In the genomic region with DNA sequence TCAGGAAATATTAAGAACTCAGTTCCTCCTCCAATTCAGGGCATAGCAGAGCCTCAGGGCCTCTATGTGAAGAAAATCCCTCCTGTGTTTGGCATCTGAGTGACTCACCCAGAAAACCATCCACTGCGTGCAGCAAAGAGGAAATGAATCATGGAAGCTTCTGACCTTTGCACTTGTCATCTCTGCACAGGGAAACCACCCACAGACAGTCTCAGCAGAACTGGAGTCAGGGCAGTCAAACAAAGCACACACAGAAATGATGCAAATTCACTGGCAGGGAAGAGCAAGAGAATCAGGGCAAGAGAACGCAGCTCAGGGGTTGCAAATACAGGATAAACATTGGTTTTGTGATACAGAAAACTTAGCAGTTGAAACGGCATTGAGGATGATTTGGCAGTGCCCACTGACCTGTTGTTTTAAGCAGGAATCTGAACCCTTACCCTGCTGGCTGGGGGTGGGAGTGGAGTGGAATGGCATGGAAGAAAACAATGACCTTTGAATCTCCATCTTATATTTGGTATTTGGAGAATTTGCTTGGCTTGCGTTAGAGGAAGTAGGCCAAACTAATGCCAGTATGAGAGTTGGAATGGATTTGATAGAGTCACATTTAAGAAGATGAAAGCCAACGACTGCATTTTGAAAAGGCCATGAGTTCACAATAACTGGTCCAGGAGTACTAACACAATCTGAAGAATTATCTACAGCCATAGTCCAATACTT, we compare ENCODE assay signal across 8 cellular contexts. TPM values are rescaled to one million over a fixed set of nuclear protein-coding genes. Genes with fewer than 3 reads are reported as not detected.
DNase-seq lines count a peak whose midpoint lies in the region; ATAC-seq, FAIRE-seq and TF ChIP-seq lines count a peak whose summit lies in the region.

No MANE protein-coding gene starts in this region.

- CTCF ChIA-PET in GM12878 (lab: Yijun Ruan, JAX): interaction anchor here (1.1 to 2.6 kb wide), 7 partner anchors 18 to 158 kb away, joined by 3 to 14 read pairs (median 7); a partner anchor contains a TSS

- TF ChIP-seq EP300 in GM12878 (IDR thresholded peaks at IDR 0.05; ENCODE audit: borderline replicate concordance in 1 of 2, control insufficient read depth in 1 of 2, low read depth in 2 of 2, low read length in 2 of 2): peak; percentile 97 to 98

- H3K9me3 ChIP-seq in HUES6 (ENCODE audit: control insufficient read depth, insufficient read depth, low read depth, low read length) (no peaks in the 10 kb centered on the region), GM12878 (replicated peaks; ENCODE audit: control insufficient read depth, insufficient read depth, low read length) (no peaks in the 10 kb centered on the region)

- no peaks in the 10 kb centered on the region for H3K27me3 ChIP-seq in HUES6 (ENCODE audit: control insufficient read depth, insufficient read depth, low read length)
- H3K27me3 ChIP-seq in GM12878 (replicated peaks in 1 of 2; ENCODE audit: control insufficient read depth in 2 of 2, insufficient read depth in 2 of 2, low read length in 1 of 2): no peaks in the 10 kb centered on the region

- intact Hi-C loops in GM12878 (cut with micrococcal nuclease; ENCODE audit: unreplicated experiment): loop anchor here (1.0 to 2.0 kb wide), 3 partner anchors 33 to 53 kb away; a partner anchor contains a TSS

- TF ChIP-seq CTCF in GM12878 (IDR thresholded peaks at IDR 0.05 in 2 of 3, conservative IDR thresholded peaks at IDR 0.05 in 1 of 3; ENCODE audit: control insufficient read depth in 2 of 3, extremely low read depth in 1 of 3, insufficient read depth in 1 of 3, low read depth in 3 of 3, low read length in 3 of 3): no peak

- peak overlapping the region; percentile 50 for H3K9ac ChIP-seq in HUES6 (ENCODE audit: low read length)
- peak overlapping the region; percentile 20; the same call in 1 of the 2 replicates for H3K9ac ChIP-seq in GM12878 (ENCODE audit: control insufficient read depth, insufficient read depth, low read length)

- BruUV-seq in GM12878 (replicated peaks; lab: Mats Ljungman, UMichigan): no TSS peak

- TF ChIP-seq RAD21 in GM12878 (IDR thresholded peaks at IDR 0.05; ENCODE audit: insufficient read depth, low read depth, low read length): peak; percentile 25; the same call in 1 of the 2 replicates

- RAD21 ChIA-PET in GM12878 (lab: Charles Lee; ENCODE audit: unreplicated experiment): interaction anchor here (0.6 to 7.7 kb wide), 13 partner anchors 8 to 498 kb away, joined by 3 to 125 read pairs (median 5); a partner anchor contains a TSS

- FAIRE-seq in GM12878 (lab: Jason Lieb, UNC) (peak; percentile 88), islet of Langerhans (lab: Jason Lieb, UNC) (peak; percentile 81)

- H3K79me2 ChIP-seq in GM12878 (ENCODE audit: control insufficient read depth, insufficient read depth, low read length): no peaks in the 10 kb centered on the region

- H3K27ac ChIP-seq in HUES6 (ENCODE audit: low read depth, low read length) (peak overlapping the region; percentile 1; the same call in 1 of the 2 replicates), GM12878 (ENCODE audit: control insufficient read depth, insufficient read depth) (peak overlapping the region; percentile 71)

- WGBS in GM12878 (ENCODE audit: insufficient coverage, insufficient replicate concordance, low lambda C conversion rate, missing lambda C conversion rate): 21% methylated on average over 5 of the region's 5 CpGs

- H4K20me1 ChIP-seq in GM12878 (ENCODE audit: control insufficient read depth, insufficient read depth): no peaks in the 10 kb centered on the region

- in situ Hi-C loops in GM12878 (cut with MboI): no loop called here

- POLR2A ChIA-PET in GM12878 (lab: Charles Lee): interaction anchor here (0.6 to 11.0 kb wide), 12 partner anchors 9 to 428 kb away, joined by 3 to 111 read pairs (median 4); a partner anchor contains a TSS

- peak overlapping the region; percentile 69 for H2AFZ ChIP-seq in GM12878 (ENCODE audit: control insufficient read depth, low read depth, low read length)

- peak overlapping the region; percentile 67 for H3K4me2 ChIP-seq in GM12878 (ENCODE audit: control insufficient read depth, insufficient read depth)

- TF ChIP-seq POLR2A in GM12878 (IDR thresholded peaks at IDR 0.05; ENCODE audit: low read depth, low read length): no peak

- SMC1A ChIA-PET in GM12878 (lab: Charles Lee; ENCODE audit: uncharacterized antibody, unreplicated experiment): interaction anchor here (0.6 to 14.9 kb wide), 15 partner anchors 9 to 337 kb away, joined by 3 to 327 read pairs (median 7); a partner anchor contains a TSS

- peak; percentile 94 for ATAC-seq in GM21528 (IDR thresholded peaks at IDR 0.05; ENCODE audit: low FRiP score, unreplicated experiment)
- peak; percentile 86 for ATAC-seq in GM12878

- DNase-seq in COR-L47 (lab: John Stamatoyannopoulos, UW) (peak; percentile 10), T1000 (lab: John Stamatoyannopoulos, UW) (peak; percentile 81), GM12878 (ENCODE audit: low read depth, low spot score) (peak; percentile 94), NCI-H1694 treated with DMSO at 0.1 percent for 48 hours (lab: John Stamatoyannopoulos, UW) (no peak)
- peak; percentile 17 to 55 for DNase-seq in stimulated activated CD4-positive, alpha-beta T cell treated with anti-CD3 and anti-CD28 coated beads, Interleukin-15, amount 100 ng/mL, for 1 hour (ENCODE audit: low read depth in 1 of 2, low spot score in 1 of 2)

- H3K4me3 ChIP-seq in HUES6 (ENCODE audit: low read depth, low read length) (no peak overlapping the region), GM12878 (no peak overlapping the region)

- H3K4me1 ChIP-seq in HUES6 (ENCODE audit: control insufficient read depth, insufficient read depth, low read length): peaks cover 29% of the 10 kb centered on the region
- H3K4me1 ChIP-seq in GM12878 (ENCODE audit: control insufficient read depth, insufficient read depth, low read length): peaks cover 32% of the 10 kb centered on the region

- H3K36me3 ChIP-seq in HUES6 (ENCODE audit: control insufficient read depth, insufficient read depth, low read length) (no peaks in the 10 kb centered on the region), GM12878 (ENCODE audit: control insufficient read depth in 2 of 2, insufficient read depth in 2 of 2, low read length in 1 of 2) (no peaks in the 10 kb centered on the region)

TF ChIP-seq in GM12878, 131 proteins besides CTCF, POLR2A, EP300 and RAD21 (continues in another document):
- TF ChIP-seq PML (IDR thresholded peaks at IDR 0.05; ENCODE audit: low read length) (peak; percentile 80; the same call in 1 of the 2 replicates), GABPA (IDR thresholded peaks at IDR 0.05; ENCODE audit: low read depth) (peak; percentile 59; the same call in 1 of the 2 replicates), BHLHE40 (IDR thresholded peaks at IDR 0.05; ENCODE audit: borderline replicate concordance in 1 of 2, low read depth in 2 of 2, low read length in 1 of 2) (peak; percentile 78 to 80), SIX5 (IDR thresholded peaks at IDR 0.05; ENCODE audit: low read depth, low read length, severe bottlenecking) (no peak), NR2C2 (IDR thresholded peaks at IDR 0.05; ENCODE audit: borderline replicate concordance, control insufficient read depth, insufficient read length, low read depth) (peak; percentile 66), NBN (IDR thresholded peaks at IDR 0.05) (peak; percentile 94), ETV6 (conservative IDR thresholded peaks at IDR 0.05 in 1 of 2, IDR thresholded peaks at IDR 0.05 in 1 of 2; ENCODE audit: borderline replicate concordance in 1 of 2, low read depth in 1 of 2) (peak in 1 of 2 experiments; percentile 99; a peak in 2 of 4 replicates), SUZ12 (IDR thresholded peaks at IDR 0.05; ENCODE audit: unreplicated experiment) (no peak), CHD2 (IDR thresholded peaks at IDR 0.05; ENCODE audit: borderline replicate concordance, low read depth, low read length) (peak; percentile 80)
- TF ChIP-seq, protein P1, sequence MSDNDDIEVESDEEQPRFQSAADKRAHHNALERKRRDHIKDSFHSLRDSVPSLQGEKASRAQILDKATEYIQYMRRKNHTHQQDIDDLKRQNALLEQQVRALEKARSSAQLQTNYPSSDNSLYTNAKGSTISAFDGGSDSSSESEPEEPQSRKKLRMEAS (IDR thresholded peaks at IDR 0.05; ENCODE audit: low read depth, low read length): 0 out of 2 replicates have a peak, but pooled peaks have one; percentile 6
- TF ChIP-seq, protein P2, sequence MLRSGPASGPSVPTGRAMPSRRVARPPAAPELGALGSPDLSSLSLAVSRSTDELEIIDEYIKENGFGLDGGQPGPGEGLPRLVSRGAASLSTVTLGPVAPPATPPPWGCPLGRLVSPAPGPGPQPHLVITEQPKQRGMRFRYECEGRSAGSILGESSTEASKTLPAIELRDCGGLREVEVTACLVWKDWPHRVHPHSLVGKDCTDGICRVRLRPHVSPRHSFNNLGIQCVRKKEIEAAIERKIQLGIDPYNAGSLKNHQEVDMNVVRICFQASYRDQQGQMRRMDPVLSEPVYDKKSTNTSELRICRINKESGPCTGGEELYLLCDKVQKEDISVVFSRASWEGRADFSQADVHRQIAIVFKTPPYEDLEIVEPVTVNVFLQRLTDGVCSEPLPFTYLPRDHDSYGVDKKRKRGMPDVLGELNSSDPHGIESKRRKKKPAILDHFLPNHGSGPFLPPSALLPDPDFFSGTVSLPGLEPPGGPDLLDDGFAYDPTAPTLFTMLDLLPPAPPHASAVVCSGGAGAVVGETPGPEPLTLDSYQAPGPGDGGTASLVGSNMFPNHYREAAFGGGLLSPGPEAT (IDR thresholded peaks at IDR 0.05; ENCODE audit: low read depth): peak; percentile 97

RNA-seq across cellular contexts. Expression of a gene that starts 53.5 kb away (rescaled TPM):
- 6.9 and 7.3 TPM in 2 replicates for total RNA-seq in GM12878 (2013; cell fraction: nucleolus; rRNA removed)
- total RNA-seq in GM12878 (2014; rRNA removed): 2.1 and 2.4 TPM in 2 replicates
- 1.2 and 1.3 TPM in 2 replicates for total RNA-seq in GM12878 (2014; rRNA removed; fragmentation: Illumina TruSeq; extraction: Trizol)
- 2.5 and 2.7 TPM in 2 replicates for total RNA-seq in GM12878 (2021)
- polyA plus RNA-seq in GM12878 (2011; ENCODE audit: low read depth): 0.18 TPM
- polyA plus RNA-seq in GM12878 (2011; rRNA removed): 14.2 and 14.8 TPM in 2 replicates
- 8.7 and 10.8 TPM in 2 replicates for polyA plus RNA-seq in GM12878 (2011; cell fraction: cytosol; rRNA removed)
- polyA plus RNA-seq in GM12878 (2011; cell fraction: nucleus; rRNA removed): 8.8 and 12.0 TPM in 2 replicates
- polyA plus RNA-seq in GM12878 (2012): 0.45 and 0.51 TPM in 2 replicates
- polyA plus RNA-seq in GM12878 (2014; fragmentation: Illumina TruSeq; extraction: Trizol): 1.3 and 1.6 TPM in 2 replicates
- polyA plus RNA-seq in GM12878 (2014; fragmentation: Nextera tagmentation; extraction: Ambion mirVana): under 1 TPM; 0.66 to 0.87 TPM
- 1.4 and 1.8 TPM in 2 replicates for polyA plus RNA-seq in GM12878 (2014; rRNA removed)
- 1 to 10 TPM; 1.3 to 1.4 TPM for polyA plus RNA-seq in GM12878 (2016; fragmentation: Nextera tagmentation; extraction: Ambion mirVana)
- polyA minus RNA-seq in GM12878 (2011; rRNA and poly(A)+ RNA removed): 12.5 and 14.9 TPM in 2 replicates
- 12.2 and 14.1 TPM in 2 replicates for polyA minus RNA-seq in GM12878 (2011; cell fraction: cytosol; rRNA and poly(A)+ RNA removed)
- polyA minus RNA-seq in GM12878 (2011; cell fraction: nucleus; rRNA and poly(A)+ RNA removed): 24.4 and 48.6 TPM in 2 replicates
